10 cellular contexts compared by ENCODE assay signal in the genomic region with DNA sequence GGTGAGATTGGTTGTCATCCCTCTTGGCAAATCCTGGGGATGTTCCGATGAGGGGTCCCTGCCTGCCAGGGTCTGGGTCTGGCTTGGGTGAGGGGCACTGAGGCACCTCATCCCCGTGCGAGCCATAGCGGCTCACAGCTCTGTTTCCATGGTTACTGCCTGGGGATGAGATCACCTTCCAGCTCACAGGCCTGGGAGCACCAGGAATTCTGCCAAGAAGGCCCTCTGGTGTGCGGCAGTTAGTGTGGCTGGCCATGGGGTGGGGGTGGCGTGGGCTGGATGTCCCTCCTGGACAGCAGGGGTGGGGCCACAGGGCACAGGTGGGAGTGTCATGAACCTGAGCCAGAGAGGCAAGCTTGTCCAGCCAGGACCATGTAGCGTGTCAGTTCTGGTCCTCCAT. TPM values are rescaled to one million over a fixed set of nuclear protein-coding genes. Genes with fewer than 3 reads are reported as not detected.
DNase-seq lines count a peak whose midpoint lies in the region; ATAC-seq lines count a peak whose summit lies in the region.
"Had no signal": no experiment of that assay in that cellular context is flagged by ENCODE, and none has a peak within 500 bp of the region (broad histone marks: within the 10 kb centered on the region; RNA-seq: fewer than 3 reads in every experiment).

No MANE protein-coding gene starts in this region.

- H2AFZ ChIP-seq in trophoblast cell (ENCODE audit: insufficient read depth, low read length, poor library complexity): no peak overlapping the region

- H3K4me2 ChIP-seq in trophoblast cell (ENCODE audit: low read length): no peak overlapping the region

- H3K27me3 ChIP-seq in trophoblast cell (ENCODE audit: insufficient read depth, low read length): no peaks in the 10 kb centered on the region

- H3K4ac ChIP-seq in trophoblast cell (ENCODE audit: low read depth, low read length): no peak overlapping the region

- no peaks in the 10 kb centered on the region for H3K79me2 ChIP-seq in trophoblast cell (ENCODE audit: control insufficient read depth, insufficient read depth, low read length, poor library complexity)

- no peak overlapping the region for H2AK5ac ChIP-seq in trophoblast cell (ENCODE audit: low read length)

- H3K14ac ChIP-seq in trophoblast cell (ENCODE audit: low read length): no peak overlapping the region

- DNase-seq in H4 (ENCODE audit: low spot score): peak; percentile 82
- peak; percentile 54 for DNase-seq in NCI-H2171 treated with DMSO at 0.1 percent for 48 hours (lab: John Stamatoyannopoulos, UW)
- DNase-seq in dedifferentiated amniotic fluid mesenchymal stem cell (ENCODE audit: extremely low spot score): peak; percentile 38
- DNase-seq in posterior cingulate gyrus: peak in 8 of 10 donors; percentile 31 to 94 (median 66)
- DNase-seq in trophoblast cell: no peak
- DNase-seq in natural killer cell treated with Interleukin-12 subunit alpha and Interleukin-12 subunit beta and Interleukin-15 and Interleukin-18, amount 100 ng/mL, for 72 hours (ENCODE audit: low spot score): no peak
- DNase-seq: activated T-cell treated with anti-CD3 and anti-CD28 coated beads, Interleukin-2, amount 50 U/mL, for 4 hours; foreskin melanocyte; Right ventricle myocardium superior had no signal

- H4K91ac ChIP-seq in trophoblast cell (ENCODE audit: low read depth, low read length): no peak overlapping the region

- peaks cover 2% of the 10 kb centered on the region for H3K79me1 ChIP-seq in trophoblast cell (ENCODE audit: low read length)

- H3K4me3 ChIP-seq in trophoblast cell (ENCODE audit: low read depth, low read length): no peak overlapping the region

- H3K4me1 Mint-ChIP-seq in natural killer cell treated with Interleukin-12 subunit alpha and Interleukin-12 subunit beta and Interleukin-15 and Interleukin-18, amount 100 ng/mL, for 72 hours (ENCODE audit: low read depth in 2 of 2): peaks cover 0 to 5% of the 10 kb centered on the region in 2 donors

- H2BK12ac ChIP-seq in trophoblast cell (ENCODE audit: low read length): no peak overlapping the region

- no peak overlapping the region for H3K27ac ChIP-seq in trophoblast cell (ENCODE audit: low read depth, low read length)

- intact Hi-C loops in posterior cingulate gyrus (cut with DNase I): no loop called here

- H3K9me3 ChIP-seq in trophoblast cell (ENCODE audit: insufficient read depth, low read depth, low read length): peaks cover 4% of the 10 kb centered on the region

- no peaks in the 10 kb centered on the region for H3K36me3 Mint-ChIP-seq in natural killer cell treated with Interleukin-12 subunit alpha and Interleukin-12 subunit beta and Interleukin-15 and Interleukin-18, amount 100 ng/mL, for 72 hours

- H2BK120ac ChIP-seq in trophoblast cell (ENCODE audit: insufficient read depth, low read length, poor library complexity): no peak overlapping the region

- no CpG with 5 or more reads among the region's 7 CpGs for whole genome bisulfite sequencing in trophoblast cell (ENCODE audit: extremely low coverage, insufficient coverage, insufficient read length)

- H3K4me3 Mint-ChIP-seq in natural killer cell treated with Interleukin-12 subunit alpha and Interleukin-12 subunit beta and Interleukin-15 and Interleukin-18, amount 100 ng/mL, for 72 hours: no peak overlapping the region
- H3K4me3 Mint-ChIP-seq: activated T-cell treated with anti-CD3 and anti-CD28 coated beads, Interleukin-2, amount 50 U/mL, for 4 hours had no signal

- no peak for ATAC-seq in HG02623 (IDR thresholded peaks at IDR 0.05; ENCODE audit: unreplicated experiment)
- ATAC-seq in natural killer cell treated with Interleukin-12 subunit alpha and Interleukin-12 subunit beta and Interleukin-15 and Interleukin-18, amount 100 ng/mL, for 72 hours: no peak
- ATAC-seq: activated T-cell treated with anti-CD3 and anti-CD28 coated beads, Interleukin-2, amount 50 U/mL, for 4 hours had no signal

- no peak overlapping the region for H3K23ac ChIP-seq in trophoblast cell (ENCODE audit: low read length)

- H4K12ac ChIP-seq in trophoblast cell (ENCODE audit: low read depth, low read length): no peak overlapping the region

- peaks cover 15 to 24% of the 10 kb centered on the region in 2 experiments for H3K4me1 ChIP-seq in trophoblast cell (ENCODE audit: control insufficient read depth in 1 of 2, insufficient read depth in 2 of 2, low read length in 2 of 2)

- H3K18ac ChIP-seq in trophoblast cell (ENCODE audit: low read length): no peak overlapping the region

- no peak overlapping the region for H3K9ac ChIP-seq in trophoblast cell (ENCODE audit: low read length)

- no peaks in the 10 kb centered on the region for H3K36me3 ChIP-seq in trophoblast cell (ENCODE audit: control insufficient read depth in 1 of 2, insufficient read depth in 2 of 2, low read length in 2 of 2)

- no peak overlapping the region for H2BK5ac ChIP-seq in trophoblast cell (ENCODE audit: low read depth, low read length, poor library complexity)

- H4K8ac ChIP-seq in trophoblast cell (ENCODE audit: low read depth, low read length): no peak overlapping the region

- no peak overlapping the region for H3K27ac Mint-ChIP-seq in natural killer cell treated with Interleukin-12 subunit alpha and Interleukin-12 subunit beta and Interleukin-15 and Interleukin-18, amount 100 ng/mL, for 72 hours

- H3K9me3 Mint-ChIP-seq in natural killer cell treated with Interleukin-12 subunit alpha and Interleukin-12 subunit beta and Interleukin-15 and Interleukin-18, amount 100 ng/mL, for 72 hours: no peaks in the 10 kb centered on the region
- H3K9me3 Mint-ChIP-seq: activated T-cell treated with anti-CD3 and anti-CD28 coated beads, Interleukin-2, amount 50 U/mL, for 4 hours had no signal

- peaks cover 27 to 35% of the 10 kb centered on the region in 2 donors for H3K27me3 Mint-ChIP-seq in natural killer cell treated with Interleukin-12 subunit alpha and Interleukin-12 subunit beta and Interleukin-15 and Interleukin-18, amount 100 ng/mL, for 72 hours

RNA-seq across cellular contexts. Expression of gene PRR23E, which starts 22.1 kb away (rescaled TPM):
- total RNA-seq in H4 (2014; rRNA removed; shearing (Covaris generic)): not detected in 2 replicates
- not detected in 2 replicates for polyA plus RNA-seq in trophoblast cell (2013)
- total RNA-seq in natural killer cell treated with Interleukin-12 subunit alpha and Interleukin-12 subunit beta and Interleukin-15 and Interleukin-18, amount 100 ng/mL, for 72 hours: not detected
- total RNA-seq: activated T-cell treated with anti-CD3 and anti-CD28 coated beads, Interleukin-2, amount 50 U/mL, for 4 hours; Right ventricle myocardium superior had no signal

Comparison
In these comparisons a context has a peak if more than half of its experiments do, and no peak if none do; other contexts are left out.
1. DNase-seq: peak in H4 (single experiment), NCI-H2171 treated with DMSO at 0.1 percent for 48 hours (single experiment), dedifferentiated amniotic fluid mesenchymal stem cell (single experiment) and posterior cingulate gyrus (8 of 10); none in trophoblast cell (0 of 2) and natural killer cell treated with Interleukin-12 subunit alpha and Interleukin-12 subunit beta and Interleukin-15 and Interleukin-18, amount 100 ng/mL, for 72 hours (single experiment).